18 cellular contexts compared by ENCODE assay signal in genomic region chr20:12130781-12131180, GRCh38.
DNase-seq lines count a peak whose midpoint lies in the region; ATAC-seq, FAIRE-seq and TF ChIP-seq lines count a peak whose summit lies in the region.
"Had no signal": no experiment of that assay in that cellular context is flagged by ENCODE, and none has a peak within 500 bp of the region (broad histone marks: within the 10 kb centered on the region; RNA-seq: fewer than 3 reads in every experiment).

No MANE protein-coding gene starts in this region.

- no peak overlapping the region for H3K27ac Mint-ChIP-seq in astrocyte (ENCODE audit: unreplicated experiment)
- H3K27ac Mint-ChIP-seq: B cell; CD8-positive, alpha-beta T cell had no signal

- no peak overlapping the region for H3K4me2 ChIP-seq in astrocyte (ENCODE audit: low read length)
- H3K4me2 ChIP-seq: BLaER1 treated with 17β-estradiol and CSF1 and Interleukin-3, amounts not matched to agents 10 nM and 100 nM had no signal

- no peaks in the 10 kb centered on the region for H4K20me1 ChIP-seq in astrocyte (ENCODE audit: insufficient read depth, low read length)
- H4K20me1 ChIP-seq: BLaER1 treated with 17β-estradiol and CSF1 and Interleukin-3, amounts not matched to agents 10 nM and 100 nM had no signal

- no peak overlapping the region for H3K4me3 Mint-ChIP-seq in astrocyte (ENCODE audit: unreplicated experiment)
- H3K4me3 Mint-ChIP-seq: B cell; CD8-positive, alpha-beta T cell had no signal

- H3K4me3 ChIP-seq in astrocyte (ENCODE audit: insufficient read depth, low read depth, low read length) (no peak overlapping the region), fibroblast of the aortic adventitia (ENCODE audit: low read depth, low read length) (no peak overlapping the region)
- H3K4me3 ChIP-seq: BLaER1 treated with 17β-estradiol and CSF1 and Interleukin-3, amounts not matched to agents 10 nM and 100 nM; GM12878; GM23248; HAP-1 had no signal

- H3K9me3 ChIP-seq in astrocyte (ENCODE audit: insufficient read depth, low read depth, low read length) = no peaks in the 10 kb centered on the region
- H3K9me3 ChIP-seq: HAP-1 had no signal

- H3K36me3 Mint-ChIP-seq in astrocyte (ENCODE audit: low read depth, unreplicated experiment) = no peaks in the 10 kb centered on the region
- H3K36me3 Mint-ChIP-seq: CD8-positive, alpha-beta T cell had no signal

- no peak overlapping the region for H3K9ac ChIP-seq in astrocyte (ENCODE audit: low read length)
- H3K9ac ChIP-seq: BLaER1 treated with 17β-estradiol and CSF1 and Interleukin-3, amounts not matched to agents 10 nM and 100 nM; GM23248 had no signal

- H3K36me3 ChIP-seq in astrocyte (ENCODE audit: insufficient read depth, low read length) = no peaks in the 10 kb centered on the region
- H3K36me3 ChIP-seq: BLaER1 treated with 17β-estradiol and CSF1 and Interleukin-3, amounts not matched to agents 10 nM and 100 nM; HAP-1 had no signal

- H3K27me3 ChIP-seq in astrocyte (ENCODE audit: insufficient read depth, low read length) = no peaks in the 10 kb centered on the region
- H3K27me3 ChIP-seq: BLaER1 treated with 17β-estradiol and CSF1 and Interleukin-3, amounts not matched to agents 10 nM and 100 nM had no signal

- no peaks in the 10 kb centered on the region for H3K27me3 Mint-ChIP-seq in astrocyte (ENCODE audit: low read depth, unreplicated experiment)
- H3K27me3 Mint-ChIP-seq: B cell had no signal

- peaks cover 3% of the 10 kb centered on the region for H3K9me3 Mint-ChIP-seq in astrocyte (ENCODE audit: unreplicated experiment)

- H3K27ac ChIP-seq in astrocyte (ENCODE audit: low read depth, low read length) = no peak overlapping the region
- H3K27ac ChIP-seq: 22Rv1; BLaER1 treated with 17β-estradiol and CSF1 and Interleukin-3, amounts not matched to agents 10 nM and 100 nM; GM23248 had no signal

- TF ChIP-seq CTCF in astrocyte (IDR thresholded peaks at IDR 0.05; ENCODE audit: insufficient read depth, low read depth, low read length) (no peak), fibroblast of the aortic adventitia (IDR thresholded peaks at IDR 0.05; ENCODE audit: insufficient read depth, low read length) (no peak)

- no peak for ATAC-seq in GM21737 (IDR thresholded peaks at IDR 0.05; ENCODE audit: unreplicated experiment)
- ATAC-seq: CD8-positive, alpha-beta T cell; GM12878 had no signal

- no peaks in the 10 kb centered on the region for H3K4me1 Mint-ChIP-seq in astrocyte (ENCODE audit: low read depth, unreplicated experiment)
- H3K4me1 Mint-ChIP-seq: B cell had no signal

- DNase-seq in A172 (ENCODE audit: low spot score) (peak; percentile 51), HT1080 (ENCODE audit: low read depth) (peak; percentile 38), astrocyte (ENCODE audit: low read depth) (peak; percentile 34), fibroblast of the aortic adventitia (ENCODE audit: low read depth) (peak; percentile 92), HK-2 (ENCODE audit: unreplicated experiment) (no peak), NCI-H2107 treated with DMSO at 0.1 percent for 48 hours (lab: John Stamatoyannopoulos, UW; ENCODE audit: unreplicated experiment) (no peak)
- no peak for DNase-seq in stimulated activated naive CD4-positive, alpha-beta T cell treated with Interleukin-2 at 50 U/mL for 16 hours (lab: John Stamatoyannopoulos, UW)
- DNase-seq: Calu3; CD8-positive, alpha-beta T cell; DMS79 treated with DMSO at 0.1 percent for 48 hours; EL; GM23248 had no signal

- FAIRE-seq in astrocyte (lab: Jason Lieb, UNC) = no peak
- FAIRE-seq: GM12878 had no signal

- no peak overlapping the region for H2AFZ ChIP-seq in astrocyte (ENCODE audit: low read depth, low read length)
- H2AFZ ChIP-seq: GM23248 had no signal

- no peaks in the 10 kb centered on the region for H3K79me2 ChIP-seq in astrocyte (ENCODE audit: insufficient read depth, low read length)

- H3K4me1 ChIP-seq in astrocyte (ENCODE audit: insufficient read depth, low read length) = no peaks in the 10 kb centered on the region
- H3K4me1 ChIP-seq: BLaER1 treated with 17β-estradiol and CSF1 and Interleukin-3, amounts not matched to agents 10 nM and 100 nM; HAP-1 had no signal

Comparison
In these comparisons a context has a peak if more than half of its experiments do, and no peak if none do; other contexts are left out.
1. DNase-seq: peak in A172 (single experiment), HT1080 (single experiment), astrocyte (single experiment) and fibroblast of the aortic adventitia (single experiment); none in stimulated activated naive CD4-positive, alpha-beta T cell treated with Interleukin-2 at 50 U/mL for 16 hours (single experiment), HK-2 (single experiment) and NCI-H2107 treated with DMSO at 0.1 percent for 48 hours (single experiment).